In the genomic region with DNA sequence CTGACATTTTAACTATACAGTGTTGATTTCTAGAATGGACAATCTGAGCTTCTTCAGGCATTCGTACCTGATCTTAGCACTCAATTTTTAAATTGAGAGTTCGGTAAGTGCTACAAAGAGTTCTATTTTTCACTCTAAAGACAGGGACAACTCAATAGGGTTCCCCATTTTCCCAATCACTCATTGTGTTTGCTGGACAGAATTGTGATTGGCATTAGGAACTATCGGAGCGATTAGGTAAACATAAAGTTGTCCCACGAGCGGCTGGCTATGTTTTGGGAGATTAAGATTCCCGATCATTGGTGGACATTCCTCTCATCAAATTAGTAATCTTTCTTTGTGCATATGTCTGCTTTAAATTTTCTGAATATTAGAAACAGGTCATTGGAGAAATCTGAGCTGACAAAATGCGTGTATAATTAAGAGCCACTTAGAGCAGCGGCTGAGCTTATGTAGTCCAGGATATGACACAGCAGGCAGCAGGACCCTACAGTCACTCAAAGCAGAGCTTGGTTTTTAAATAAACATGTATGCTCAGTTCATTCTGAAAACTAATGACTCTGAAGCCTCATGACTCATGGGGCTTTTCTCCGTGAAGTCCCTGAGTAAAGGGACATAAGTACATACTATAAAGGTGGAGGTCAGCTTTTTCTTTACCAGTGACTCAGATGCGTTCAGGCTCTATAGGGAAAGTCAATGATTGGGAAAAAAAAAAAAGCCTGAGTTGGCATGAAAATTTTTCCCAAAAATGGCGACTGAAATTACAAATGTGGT, we compare ENCODE assay signal across 8 cellular contexts.
DNase-seq lines count a peak whose midpoint lies in the region; ATAC-seq, FAIRE-seq and TF ChIP-seq lines count a peak whose summit lies in the region.

No MANE protein-coding gene starts in this region.

- 85 to 86% (median 85%) methylated on average over 12 of the region's 12 CpGs for WGBS in psoas muscle, 3 donors

- H3K36me3 ChIP-seq in psoas muscle (ENCODE audit: insufficient read depth in 1 of 2, low read depth in 1 of 2) = no peaks in the 10 kb centered on the region

- H3K27me3 ChIP-seq in AG04450 (ENCODE audit: control insufficient read depth, insufficient read depth, low read length) (no peaks in the 10 kb centered on the region), psoas muscle (ENCODE audit: insufficient read depth in 3 of 3, low read length in 2 of 3) (no peaks in the 10 kb centered on the region)

- CTCF ChIA-PET in AG04450 (lab: Charles Lee) = no interaction called here

- no peaks in the 10 kb centered on the region for H3K9me3 ChIP-seq in AG04450 (ENCODE audit: control insufficient read depth, insufficient read depth, low read length)
- H3K9me3 ChIP-seq in psoas muscle = no peaks in the 10 kb centered on the region

- POLR2A ChIA-PET in AG04450 (lab: Yijun Ruan, JAX) = no interaction called here

- ATAC-seq in GM21367 (IDR thresholded peaks at IDR 0.05; ENCODE audit: unreplicated experiment) = peak; percentile 63
- ATAC-seq in HG03457 (IDR thresholded peaks at IDR 0.05; ENCODE audit: unreplicated experiment) = peak; percentile 78
- ATAC-seq in psoas muscle = no peak

- FAIRE-seq in frontal cortex (lab: Jason Lieb, UNC) = no peak

- intact Hi-C loops in psoas muscle (cut with DNase I) = no loop called here

- H3K27ac ChIP-seq in AG04450 (ENCODE audit: low read depth, low read length) (no peak overlapping the region), psoas muscle (no peak overlapping the region)

- DNase-seq in AG04450 (ENCODE audit: low read depth, low spot score) (peak; percentile 10), T1000 (lab: John Stamatoyannopoulos, UW) (peak; percentile 28), skeletal muscle cell (ENCODE audit: low read depth) (peak; percentile 57), psoas muscle (no peak), frontal cortex (ENCODE audit: low spot score in 2 of 2) (no peak), GOT3 (lab: John Stamatoyannopoulos, UW) (no peak)

- TF ChIP-seq CTCF in AG04450 (IDR thresholded peaks at IDR 0.05; ENCODE audit: low read depth, low read length) = no peak
- no peak for TF ChIP-seq CTCF in psoas muscle (IDR thresholded peaks at IDR 0.05)

- no peaks in the 10 kb centered on the region for H3K4me1 ChIP-seq in psoas muscle

- H3K4me3 ChIP-seq in AG04450 (ENCODE audit: low read depth, low read length) (no peak overlapping the region), skeletal muscle cell (ENCODE audit: low read depth, low read length) (no peak overlapping the region), psoas muscle (no peak overlapping the region)

Comparison
In these comparisons a context has a peak if more than half of its experiments do, and no peak if none do; other contexts are left out.
1. DNase-seq: peak in AG04450 (single experiment), T1000 (single experiment) and skeletal muscle cell (single experiment); none in psoas muscle (0 of 2), frontal cortex (0 of 2) and GOT3 (single experiment).
2. ATAC-seq: peak in GM21367 (single experiment) and HG03457 (single experiment); none in psoas muscle (0 of 4).